ENCODE assay signal across 9 cellular contexts in the genomic region with DNA sequence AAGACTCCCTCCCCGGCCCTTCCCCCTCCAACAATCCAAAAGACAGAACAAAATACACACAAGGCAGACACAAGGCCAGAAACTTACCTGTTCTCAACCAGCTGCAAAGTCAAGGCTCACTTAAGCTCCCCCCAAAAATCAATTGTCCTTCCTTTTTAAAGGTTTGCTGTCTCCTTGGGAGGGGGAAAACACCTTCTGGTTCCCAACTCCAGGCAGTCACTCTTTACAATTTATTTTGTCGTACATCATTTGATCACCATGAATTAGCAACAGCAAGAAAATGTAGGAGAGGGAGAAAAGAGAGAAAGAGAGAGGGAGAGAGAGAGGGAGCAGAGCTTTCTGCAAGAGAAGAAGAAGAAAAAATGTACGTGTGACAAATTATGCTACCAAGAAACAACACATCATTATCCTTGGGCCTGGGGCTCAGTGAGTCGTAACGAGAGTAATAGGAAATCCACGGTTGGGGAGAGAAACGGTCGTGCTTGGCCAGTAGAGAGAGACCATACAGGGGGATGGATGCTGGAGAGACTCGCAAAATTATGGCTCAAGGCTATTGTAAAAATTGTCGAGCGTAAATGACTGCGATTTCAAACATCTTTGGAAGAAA. TPM values are rescaled to one million over a fixed set of nuclear protein-coding genes. Genes with fewer than 3 reads are reported as not detected.
DNase-seq lines count a peak whose midpoint lies in the region; ATAC-seq and TF ChIP-seq lines count a peak whose summit lies in the region.
"Had no signal": no experiment of that assay in that cellular context is flagged by ENCODE, and none has a peak within 500 bp of the region (broad histone marks: within the 10 kb centered on the region; RNA-seq: fewer than 3 reads in every experiment).

A gene with protein sequence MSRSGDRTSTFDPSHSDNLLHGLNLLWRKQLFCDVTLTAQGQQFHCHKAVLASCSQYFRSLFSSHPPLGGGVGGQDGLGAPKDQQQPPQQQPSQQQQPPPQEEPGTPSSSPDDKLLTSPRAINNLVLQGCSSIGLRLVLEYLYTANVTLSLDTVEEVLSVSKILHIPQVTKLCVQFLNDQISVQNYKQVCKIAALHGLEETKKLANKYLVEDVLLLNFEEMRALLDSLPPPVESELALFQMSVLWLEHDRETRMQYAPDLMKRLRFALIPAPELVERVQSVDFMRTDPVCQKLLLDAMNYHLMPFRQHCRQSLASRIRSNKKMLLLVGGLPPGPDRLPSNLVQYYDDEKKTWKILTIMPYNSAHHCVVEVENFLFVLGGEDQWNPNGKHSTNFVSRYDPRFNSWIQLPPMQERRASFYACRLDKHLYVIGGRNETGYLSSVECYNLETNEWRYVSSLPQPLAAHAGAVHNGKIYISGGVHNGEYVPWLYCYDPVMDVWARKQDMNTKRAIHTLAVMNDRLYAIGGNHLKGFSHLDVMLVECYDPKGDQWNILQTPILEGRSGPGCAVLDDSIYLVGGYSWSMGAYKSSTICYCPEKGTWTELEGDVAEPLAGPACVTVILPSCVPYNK (minus strand): TSS at position 444 of the 607 bp plus-strand sequence. CDS start 2,432 bp downstream, outside the sequence.

- H3K4me1 Mint-ChIP-seq in stimulated activated effector memory CD8-positive, alpha-beta T cell treated with anti-CD3 and anti-CD28 coated beads, Interleukin-12 subunit alpha, Interleukin-12 subunit beta, amount 100 ng/mL, for 72 hours: no peaks in the 10 kb centered on the region

- H3K4me3 Mint-ChIP-seq in stimulated activated effector memory CD8-positive, alpha-beta T cell treated with anti-CD3 and anti-CD28 coated beads, Interleukin-12 subunit alpha, Interleukin-12 subunit beta, amount 100 ng/mL, for 72 hours: peak within 1 kb of the TSS; percentile 4

- peak; percentile 39 for DNase-seq in OCI-LY7 (ENCODE audit: low spot score)
- no peak for DNase-seq in stimulated activated effector memory CD8-positive, alpha-beta T cell treated with anti-CD3 and anti-CD28 coated beads, Interleukin-12 subunit alpha, Interleukin-12 subunit beta, amount 100 ng/mL, for 72 hours (ENCODE audit: low spot score in 2 of 2)
- no peak for DNase-seq in HPDE6-E6E7 (ENCODE audit: extremely low spot score)
- DNase-seq: anterior cingulate cortex had no signal

- peak within 1 kb of the TSS; percentile 17 for H3K9ac ChIP-seq in iPS-18a (ENCODE audit: low read length)

- H3K9me3 Mint-ChIP-seq in stimulated activated effector memory CD8-positive, alpha-beta T cell treated with anti-CD3 and anti-CD28 coated beads, Interleukin-12 subunit alpha, Interleukin-12 subunit beta, amount 100 ng/mL, for 72 hours: no peaks in the 10 kb centered on the region

- CTCF ChIA-PET in OCI-LY7 (lab: Charles Lee; ENCODE audit: unreplicated experiment): no interaction called here

- peaks cover 61% of the 10 kb centered on the region for H3K27me3 ChIP-seq in iPS-18a (ENCODE audit: control insufficient read depth, insufficient read depth, low read length)

- H3K27ac ChIP-seq in OCI-LY7 (ENCODE audit: low read depth, low read length, poor library complexity, severe bottlenecking) (peak within 1 kb of the TSS; percentile 48), iPS-18a (ENCODE audit: low read length) (no peak within 1 kb of the TSS)
- H3K27ac ChIP-seq: SJSA1 had no signal

- no peaks in the 10 kb centered on the region for H3K79me2 ChIP-seq in OCI-LY7 (ENCODE audit: insufficient read depth, low read depth, low read length)

- peak; percentile 24 for ATAC-seq in GM18519 (IDR thresholded peaks at IDR 0.05; ENCODE audit: low FRiP score, unreplicated experiment)
- no peak for ATAC-seq in stimulated activated effector memory CD8-positive, alpha-beta T cell treated with anti-CD3 and anti-CD28 coated beads, Interleukin-12 subunit alpha, Interleukin-12 subunit beta, amount 100 ng/mL, for 72 hours
- ATAC-seq in GM21367 (IDR thresholded peaks at IDR 0.05; ENCODE audit: unreplicated experiment): no peak
- ATAC-seq in HG02840 (IDR thresholded peaks at IDR 0.05; ENCODE audit: low FRiP score, unreplicated experiment): no peak

- TF ChIP-seq CTCF in OCI-LY7 (conservative IDR thresholded peaks at IDR 0.05; ENCODE audit: low read length): no peak

- intact Hi-C loops in OCI-LY7 (cut with micrococcal nuclease; ENCODE audit: unreplicated experiment): loop anchor here (5.0 kb wide), 1 partner anchor 150 kb away; no protein-coding TSS in a partner anchor

- H3K4me1 ChIP-seq in OCI-LY7 (ENCODE audit: insufficient read depth, low read length, poor library complexity, severe bottlenecking) (peaks cover 42% of the 10 kb centered on the region), iPS-18a (ENCODE audit: control insufficient read depth, low read depth, low read length) (peaks cover 41% of the 10 kb centered on the region)
- H3K4me1 ChIP-seq: SJSA1 had no signal

- H4K20me1 ChIP-seq in OCI-LY7 (ENCODE audit: insufficient read depth, low read length): no peaks in the 10 kb centered on the region

- H3K36me3 ChIP-seq in OCI-LY7 (ENCODE audit: insufficient read depth, low read length): no peaks in the 10 kb centered on the region
- H3K36me3 ChIP-seq in iPS-18a (ENCODE audit: control insufficient read depth, low read depth, low read length): no peaks in the 10 kb centered on the region
- H3K36me3 ChIP-seq: SJSA1 had no signal

- no peak within 1 kb of the TSS; the same call in 1 of the 2 replicates for H2AFZ ChIP-seq in OCI-LY7 (ENCODE audit: low read length)

- H3K9me2 ChIP-seq in OCI-LY7 (ENCODE audit: insufficient read depth, low read length): no peaks in the 10 kb centered on the region

- H3K36me3 Mint-ChIP-seq in stimulated activated effector memory CD8-positive, alpha-beta T cell treated with anti-CD3 and anti-CD28 coated beads, Interleukin-12 subunit alpha, Interleukin-12 subunit beta, amount 100 ng/mL, for 72 hours: no peaks in the 10 kb centered on the region

- no TSS peak for BruUV-seq in OCI-LY7 (replicated peaks; lab: Mats Ljungman, UMichigan)

- peak within 1 kb of the TSS; percentile 88 for H3K4me2 ChIP-seq in OCI-LY7 (ENCODE audit: low read length)

- H3K4me3 ChIP-seq in OCI-LY7 (ENCODE audit: low read depth, low read length, poor library complexity, severe bottlenecking): peak within 1 kb of the TSS; percentile 70
- H3K4me3 ChIP-seq in iPS-18a (ENCODE audit: low read length): peak within 1 kb of the TSS; percentile 88
- H3K4me3 ChIP-seq: SJSA1 had no signal

- H3K9me3 ChIP-seq in OCI-LY7 (ENCODE audit: low read length): no peaks in the 10 kb centered on the region
- H3K9me3 ChIP-seq in iPS-18a (ENCODE audit: control insufficient read depth, low read depth, low read length): no peaks in the 10 kb centered on the region
- H3K9me3 ChIP-seq: SJSA1 had no signal

- H3K27ac Mint-ChIP-seq in stimulated activated effector memory CD8-positive, alpha-beta T cell treated with anti-CD3 and anti-CD28 coated beads, Interleukin-12 subunit alpha, Interleukin-12 subunit beta, amount 100 ng/mL, for 72 hours: no peak within 1 kb of the TSS

- POLR2A ChIA-PET in OCI-LY7 (lab: Charles Lee): interaction anchor here (0.6 to 0.8 kb wide), 5 partner anchors 28 to 483 kb away, joined by 3 to 6 read pairs (median 3); no protein-coding TSS in a partner anchor

RNA-seq across cellular contexts. Expression of the gene that starts here (rescaled TPM):
- total RNA-seq in OCI-LY7 (2014; rRNA removed; shearing (Covaris generic)): 1.4 and 2.8 TPM in 2 replicates
- 0.33 and 0.57 TPM in 2 replicates for total RNA-seq in OCI-LY7 (2022)
- total RNA-seq: SJSA1 had no signal
